15 cellular contexts compared by ENCODE assay signal in genomic region chr18:12868576-12868975, GRCh38. TPM values are rescaled to one million over a fixed set of nuclear protein-coding genes. Genes with fewer than 3 reads are reported as not detected.
DNase-seq lines count a peak whose midpoint lies in the region; ATAC-seq and TF ChIP-seq lines count a peak whose summit lies in the region.
"Had no signal": no experiment of that assay in that cellular context is flagged by ENCODE, and none has a peak within 500 bp of the region (broad histone marks: within the 10 kb centered on the region; RNA-seq: fewer than 3 reads in every experiment).

No MANE protein-coding gene starts in this region.

- no peak for TF ChIP-seq CTCF in GM23338 (conservative IDR thresholded peaks at IDR 0.05; ENCODE audit: low read depth in 2 of 2)
- TF ChIP-seq CTCF in OCI-LY1 (IDR thresholded peaks at IDR 0.05; ENCODE audit: low read length): no peak
- TF ChIP-seq CTCF in transverse colon (IDR thresholded peaks at IDR 0.05): no peak
- TF ChIP-seq CTCF in upper lobe of right lung (IDR thresholded peaks at IDR 0.05): no peak

- H3K9ac ChIP-seq in OCI-LY1 (ENCODE audit: low read length): no peak overlapping the region
- H3K9ac ChIP-seq: BLaER1 had no signal

- H2AFZ ChIP-seq in GM23338 (no peak overlapping the region), OCI-LY1 (ENCODE audit: low read length) (no peak overlapping the region)

- H3K27me3 ChIP-seq in GM23338 (ENCODE audit: insufficient read depth) (no peaks in the 10 kb centered on the region), OCI-LY1 (ENCODE audit: insufficient read depth, low read length) (no peaks in the 10 kb centered on the region), transverse colon (no peaks in the 10 kb centered on the region), upper lobe of right lung (no peaks in the 10 kb centered on the region)
- H3K27me3 ChIP-seq: BLaER1 had no signal

- H3K9me3 ChIP-seq in OCI-LY1 (ENCODE audit: low read length): peaks cover 8% of the 10 kb centered on the region; the same call in 1 of the 2 replicates
- no peaks in the 10 kb centered on the region for H3K9me3 ChIP-seq in transverse colon
- no peaks in the 10 kb centered on the region for H3K9me3 ChIP-seq in upper lobe of right lung

- in situ Hi-C loops in transverse colon (cut with MboI; ENCODE audit: low pct_ligation_motif_present in 1 of 4, low pct_unique_long_range_greater_than_20kb in 1 of 4, low sequenced_read_pairs in 3 of 4): no loop called here

- TF ChIP-seq POLR2A in transverse colon (IDR thresholded peaks at IDR 0.05): no peak

- H3K9me3 Mint-ChIP-seq in GM23338: peaks cover 11% of the 10 kb centered on the region; the same call in 2 of the 3 replicates
- H3K9me3 Mint-ChIP-seq in activated naive CD4-positive, alpha-beta T cell treated with anti-CD3 and anti-CD28 coated beads, Interleukin-2, amount 10 ng/mL, durations not matched to agents 7 days and 5 days: peaks cover 5% of the 10 kb centered on the region
- H3K9me3 Mint-ChIP-seq: CD8-positive, alpha-beta T cell had no signal

- H3F3A ChIP-seq in GM23338 (replicated peaks; ENCODE audit: low read depth): no peaks in the 10 kb centered on the region
- no peaks in the 10 kb centered on the region for H3F3A ChIP-seq in OCI-LY1 (ENCODE audit: insufficient read depth, low read length)

- H3K79me2 ChIP-seq in GM23338 (replicated peaks; ENCODE audit: insufficient read depth): peaks cover 96% of the 10 kb centered on the region
- peaks cover 58% of the 10 kb centered on the region for H3K79me2 ChIP-seq in OCI-LY1 (ENCODE audit: insufficient read depth, low read length)

- DNase-seq in GM23338 (ENCODE audit: low spot score): no peak
- DNase-seq in left colon: peak; percentile 56 to 60
- peak; percentile 56 for DNase-seq in transverse colon
- no peak for DNase-seq in cortex of kidney (lab: John Stamatoyannopoulos, UW)
- no peak for DNase-seq in activated naive CD4-positive, alpha-beta T cell treated with anti-CD3 and anti-CD28 coated beads, Interleukin-2, amount 10 ng/mL, durations not matched to agents 7 days and 5 days
- DNase-seq in upper lobe of right lung: no peak
- DNase-seq: 8988T; Calu3; CD8-positive, alpha-beta T cell; DMS53; IMR-90 had no signal

- no peaks in the 10 kb centered on the region for H3K4me1 ChIP-seq in GM23338 (ENCODE audit: insufficient read depth)
- peaks cover 28% of the 10 kb centered on the region for H3K4me1 ChIP-seq in OCI-LY1 (ENCODE audit: insufficient read depth, low read length, severe bottlenecking)
- H3K4me1 ChIP-seq in transverse colon: peaks cover 0 to 20% (median 2%) of the 10 kb centered on the region in 4 donors
- H3K4me1 ChIP-seq in upper lobe of right lung: peaks cover 2% of the 10 kb centered on the region
- H3K4me1 ChIP-seq: BLaER1 had no signal

- no peak overlapping the region for H3K4me2 ChIP-seq in GM23338
- no peak overlapping the region for H3K4me2 ChIP-seq in OCI-LY1 (ENCODE audit: low read length)
- H3K4me2 ChIP-seq: BLaER1 had no signal

- H3K27ac ChIP-seq in GM23338 (ENCODE audit: low read depth): 0 out of 2 replicates have a peak overlapping the region, but pooled peaks have one; percentile 51
- peak overlapping the region; percentile 64 for H3K27ac ChIP-seq in OCI-LY1 (ENCODE audit: low read depth, low read length, poor library complexity, severe bottlenecking)
- peak overlapping the region; percentile 44 to 68 (median 51) for H3K27ac ChIP-seq in transverse colon
- no peak overlapping the region for H3K27ac ChIP-seq in upper lobe of right lung
- H3K27ac ChIP-seq: BLaER1 had no signal

- peaks cover 16% of the 10 kb centered on the region; the same call in 2 of the 3 replicates for H3K36me3 Mint-ChIP-seq in GM23338 (ENCODE audit: low read depth)
- H3K36me3 Mint-ChIP-seq in activated naive CD4-positive, alpha-beta T cell treated with anti-CD3 and anti-CD28 coated beads, Interleukin-2, amount 10 ng/mL, durations not matched to agents 7 days and 5 days: peaks cover 14% of the 10 kb centered on the region

- H3K36me3 ChIP-seq in GM23338 (ENCODE audit: insufficient read depth): no peaks in the 10 kb centered on the region; the same call in 1 of the 2 replicates
- H3K36me3 ChIP-seq in OCI-LY1 (ENCODE audit: insufficient read depth, low read length): peaks cover 10% of the 10 kb centered on the region
- no peaks in the 10 kb centered on the region for H3K36me3 ChIP-seq in transverse colon
- H3K36me3 ChIP-seq in upper lobe of right lung: no peaks in the 10 kb centered on the region
- H3K36me3 ChIP-seq: HAP-1 had no signal

- WGBS in transverse colon (ENCODE audit: low coverage in 1 of 2), 2 donors: 81% methylated on average over 12 of the region's 12 CpGs; no CpG with 5 or more reads in 1 of the 2 donors

- H3K9me2 ChIP-seq in GM23338 (ENCODE audit: insufficient read depth) (no peaks in the 10 kb centered on the region), OCI-LY1 (ENCODE audit: low read depth, low read length) (no peaks in the 10 kb centered on the region)

- H3K4me1 Mint-ChIP-seq in GM23338: peaks cover under 1% of the 10 kb centered on the region; the same call in 1 of the 3 replicates
- peaks cover 21% of the 10 kb centered on the region for H3K4me1 Mint-ChIP-seq in activated naive CD4-positive, alpha-beta T cell treated with anti-CD3 and anti-CD28 coated beads, Interleukin-2, amount 10 ng/mL, durations not matched to agents 7 days and 5 days

- H3K27me3 Mint-ChIP-seq in GM23338 (ENCODE audit: insufficient read depth, low read depth, poor library complexity): peaks cover 1% of the 10 kb centered on the region
- H3K27me3 Mint-ChIP-seq in activated naive CD4-positive, alpha-beta T cell treated with anti-CD3 and anti-CD28 coated beads, Interleukin-2, amount 10 ng/mL, durations not matched to agents 7 days and 5 days: no peaks in the 10 kb centered on the region

- intact Hi-C loops in left colon (cut with DNase I, micrococcal nuclease): no loop called here
- intact Hi-C loops in transverse colon (cut with DNase I; ENCODE audit: low total_unique reads): no loop called here
- intact Hi-C loops in upper lobe of right lung (cut with DNase I): no loop called here

- CTCF ChIA-PET in activated naive CD4-positive, alpha-beta T cell treated with anti-CD3 and anti-CD28 coated beads, Interleukin-2, amount 10 ng/mL, durations not matched to agents 7 days and 5 days (lab: Charles Lee): no interaction called here

- TF ChIP-seq EP300 in transverse colon (IDR thresholded peaks at IDR 0.05; ENCODE audit: low read depth): no peak

- no peak for ATAC-seq in GM23338
- peak; percentile 94 for ATAC-seq in left colon
- no peak for ATAC-seq in upper lobe of right lung
- ATAC-seq: CD8-positive, alpha-beta T cell had no signal

- H3K27ac Mint-ChIP-seq in GM23338: no peak overlapping the region
- no peak overlapping the region for H3K27ac Mint-ChIP-seq in activated naive CD4-positive, alpha-beta T cell treated with anti-CD3 and anti-CD28 coated beads, Interleukin-2, amount 10 ng/mL, durations not matched to agents 7 days and 5 days

- no peak overlapping the region for H3K4me3 ChIP-seq in GM23338
- no peak overlapping the region for H3K4me3 ChIP-seq in OCI-LY1 (ENCODE audit: low read depth, low read length, poor library complexity, severe bottlenecking)
- no peak overlapping the region for H3K4me3 ChIP-seq in transverse colon
- no peak overlapping the region for H3K4me3 ChIP-seq in upper lobe of right lung
- H3K4me3 ChIP-seq: BLaER1, HAP-1 had no signal

- H4K20me1 ChIP-seq in GM23338 (replicated peaks; ENCODE audit: insufficient read depth) (peaks cover 6% of the 10 kb centered on the region; the same call in 1 of the 2 replicates), OCI-LY1 (ENCODE audit: insufficient read depth, low read length) (no peaks in the 10 kb centered on the region; the same call in 1 of the 2 replicates)

- no peak overlapping the region for H3K4me3 Mint-ChIP-seq in GM23338
- no peak overlapping the region for H3K4me3 Mint-ChIP-seq in activated naive CD4-positive, alpha-beta T cell treated with anti-CD3 and anti-CD28 coated beads, Interleukin-2, amount 10 ng/mL, durations not matched to agents 7 days and 5 days
- H3K4me3 Mint-ChIP-seq: CD14-positive monocyte; CD8-positive, alpha-beta T cell had no signal

TF ChIP-seq in GM23338, 12 proteins besides CTCF, POLR2A, EP300 and RAD21 (continues in another document):
- TF ChIP-seq NANOG (IDR thresholded peaks at IDR 0.05; ENCODE audit: borderline replicate concordance) (no peak), EZH2phosphoT487 (IDR thresholded peaks at IDR 0.05; ENCODE audit: unreplicated experiment) (no peak), STAT1 (IDR thresholded peaks at IDR 0.05; ENCODE audit: unreplicated experiment) (no peak), REST (IDR thresholded peaks at IDR 0.05; ENCODE audit: unreplicated experiment) (no peak), ZNF331 (CRISPR knock-in tag; IDR thresholded peaks at IDR 0.05; ENCODE audit: low read depth) (no peak)

RNA-seq across cellular contexts. Expression of gene PTPN2, which starts 15.5 kb away (rescaled TPM):
- 49.9 and 57.5 TPM in 2 replicates for total RNA-seq in GM23338 (2014; rRNA removed; shearing (Covaris generic))
- 52.4 and 65.5 TPM in 2 replicates for polyA plus RNA-seq in GM23338 (2016; fragmentation: Nextera tagmentation; extraction: Ambion mirVana)
- total RNA-seq in left colon (10 to 100 TPM; 34.0 to 35.4 TPM), transverse colon (10 to 100 TPM; 10.5 to 65.7 (median 46.1) TPM), upper lobe of right lung (53.9 TPM)

Comparison
In these comparisons a context has a peak if more than half of its experiments do, and no peak if none do; other contexts are left out.
1. DNase-seq: peak in left colon (2 of 2) and transverse colon (single experiment); none in GM23338 (single experiment), cortex of kidney (single experiment), activated naive CD4-positive, alpha-beta T cell treated with anti-CD3 and anti-CD28 coated beads, Interleukin-2, amount 10 ng/mL, durations not matched to agents 7 days and 5 days (single experiment) and upper lobe of right lung (single experiment).